15 cellular contexts compared by ENCODE assay signal in genomic region chr9:38044706-38045105, GRCh38.
"Had no signal": no experiment of that assay in that cellular context is flagged by ENCODE, and none has a peak within 500 bp of the region (broad histone marks: within the 10 kb centered on the region; RNA-seq: fewer than 3 reads in every experiment).

No MANE protein-coding gene starts in this region.

- H3K4me3 Mint-ChIP-seq: activated CD4-positive, alpha-beta memory T cell treated with anti-CD3 and anti-CD28 coated beads for 36 hours; activated T-cell treated with anti-CD3 and anti-CD28 coated beads, Interleukin-2, amount 50 U/mL, for 4 hours; T-helper 2 cell treated with Interferon-gamma antibody and Interleukin-4, amounts not matched to agents 5 μg/mL and 100 μg/mL, for 36 hours had no signal

- ATAC-seq: activated naive CD4-positive, alpha-beta T cell treated with anti-CD3 and anti-CD28 coated beads, Interleukin-2, amount 50 U/mL, for 72 hours; activated T-cell treated with anti-CD3 and anti-CD28 coated beads, Interleukin-2, amount 50 U/mL, for 4 hours; upper lobe of right lung had no signal

- H3K36me3 Mint-ChIP-seq: activated CD4-positive, alpha-beta memory T cell treated with anti-CD3 and anti-CD28 coated beads for 36 hours; activated naive CD4-positive, alpha-beta T cell treated with anti-CD3 and anti-CD28 coated beads, Interleukin-2, amount 50 U/mL, for 72 hours had no signal

- H3K27me3 Mint-ChIP-seq: activated CD4-positive, alpha-beta memory T cell treated with anti-CD3 and anti-CD28 coated beads for 36 hours had no signal

- DNase-seq: activated CD4-positive, alpha-beta memory T cell treated with anti-CD3 and anti-CD28 coated beads for 36 hours; activated effector memory CD4-positive, alpha-beta T cell treated with anti-CD3 and anti-CD28 coated beads, Interleukin-2, amount 50 U/mL, for 16 hours; activated T-cell treated with anti-CD3 and anti-CD28 coated beads, Interleukin-2, amount 50 U/mL, for 4 hours; amniotic stem cell; dorsolateral prefrontal cortex; foreskin fibroblast; left ventricle myocardium superior; mesendoderm; retina; stimulated activated naive CD4-positive, alpha-beta T cell; SW 1271; upper lobe of right lung had no signal

- H3K4me3 ChIP-seq: dorsolateral prefrontal cortex, esophagus muscularis mucosa, upper lobe of right lung had no signal

- H3K27ac Mint-ChIP-seq: activated CD4-positive, alpha-beta memory T cell treated with anti-CD3 and anti-CD28 coated beads for 36 hours; activated naive CD4-positive, alpha-beta T cell treated with anti-CD3 and anti-CD28 coated beads, Interleukin-2, amount 50 U/mL, for 72 hours; T-helper 2 cell treated with Interferon-gamma antibody and Interleukin-4, amounts not matched to agents 5 μg/mL and 100 μg/mL, for 36 hours had no signal

- H3K9me3 Mint-ChIP-seq: activated CD4-positive, alpha-beta memory T cell treated with anti-CD3 and anti-CD28 coated beads for 36 hours; activated naive CD4-positive, alpha-beta T cell treated with anti-CD3 and anti-CD28 coated beads, Interleukin-2, amount 50 U/mL, for 72 hours; activated T-cell treated with anti-CD3 and anti-CD28 coated beads, Interleukin-2, amount 50 U/mL, for 4 hours; T-helper 2 cell treated with Interferon-gamma antibody and Interleukin-4, amounts not matched to agents 5 μg/mL and 100 μg/mL, for 36 hours had no signal

- H3K36me3 ChIP-seq: esophagus muscularis mucosa, upper lobe of right lung had no signal

- H3K27me3 ChIP-seq: dorsolateral prefrontal cortex, esophagus muscularis mucosa, upper lobe of right lung had no signal

- H3K9me3 ChIP-seq: esophagus muscularis mucosa, upper lobe of right lung had no signal

- H3K27ac ChIP-seq: esophagus muscularis mucosa, upper lobe of right lung had no signal
